1 cellular context compared by ENCODE assay signal in the genomic region with DNA sequence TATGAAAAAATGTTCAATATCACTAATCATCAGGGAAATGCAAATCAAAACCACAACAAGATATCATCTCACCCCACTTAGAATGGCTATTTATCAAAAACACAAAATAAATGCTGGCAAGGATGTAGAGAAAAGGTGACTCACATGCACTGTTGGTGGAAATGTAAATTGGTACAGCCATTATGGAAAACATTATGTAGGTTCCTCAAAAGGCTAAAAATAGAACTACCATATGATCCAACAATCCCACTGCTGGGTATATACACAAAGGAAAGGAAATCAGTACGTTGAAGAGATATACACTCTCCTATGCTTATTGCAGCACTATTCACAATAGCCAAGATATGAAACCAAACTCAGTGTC.
TF ChIP-seq lines count a peak whose summit lies in the region.

No MANE protein-coding gene starts in this region.

TF ChIP-seq in WTC11, 78 proteins besides CTCF, POLR2A, EP300 and RAD21 (continued from another document):
- TF ChIP-seq, protein P1, sequence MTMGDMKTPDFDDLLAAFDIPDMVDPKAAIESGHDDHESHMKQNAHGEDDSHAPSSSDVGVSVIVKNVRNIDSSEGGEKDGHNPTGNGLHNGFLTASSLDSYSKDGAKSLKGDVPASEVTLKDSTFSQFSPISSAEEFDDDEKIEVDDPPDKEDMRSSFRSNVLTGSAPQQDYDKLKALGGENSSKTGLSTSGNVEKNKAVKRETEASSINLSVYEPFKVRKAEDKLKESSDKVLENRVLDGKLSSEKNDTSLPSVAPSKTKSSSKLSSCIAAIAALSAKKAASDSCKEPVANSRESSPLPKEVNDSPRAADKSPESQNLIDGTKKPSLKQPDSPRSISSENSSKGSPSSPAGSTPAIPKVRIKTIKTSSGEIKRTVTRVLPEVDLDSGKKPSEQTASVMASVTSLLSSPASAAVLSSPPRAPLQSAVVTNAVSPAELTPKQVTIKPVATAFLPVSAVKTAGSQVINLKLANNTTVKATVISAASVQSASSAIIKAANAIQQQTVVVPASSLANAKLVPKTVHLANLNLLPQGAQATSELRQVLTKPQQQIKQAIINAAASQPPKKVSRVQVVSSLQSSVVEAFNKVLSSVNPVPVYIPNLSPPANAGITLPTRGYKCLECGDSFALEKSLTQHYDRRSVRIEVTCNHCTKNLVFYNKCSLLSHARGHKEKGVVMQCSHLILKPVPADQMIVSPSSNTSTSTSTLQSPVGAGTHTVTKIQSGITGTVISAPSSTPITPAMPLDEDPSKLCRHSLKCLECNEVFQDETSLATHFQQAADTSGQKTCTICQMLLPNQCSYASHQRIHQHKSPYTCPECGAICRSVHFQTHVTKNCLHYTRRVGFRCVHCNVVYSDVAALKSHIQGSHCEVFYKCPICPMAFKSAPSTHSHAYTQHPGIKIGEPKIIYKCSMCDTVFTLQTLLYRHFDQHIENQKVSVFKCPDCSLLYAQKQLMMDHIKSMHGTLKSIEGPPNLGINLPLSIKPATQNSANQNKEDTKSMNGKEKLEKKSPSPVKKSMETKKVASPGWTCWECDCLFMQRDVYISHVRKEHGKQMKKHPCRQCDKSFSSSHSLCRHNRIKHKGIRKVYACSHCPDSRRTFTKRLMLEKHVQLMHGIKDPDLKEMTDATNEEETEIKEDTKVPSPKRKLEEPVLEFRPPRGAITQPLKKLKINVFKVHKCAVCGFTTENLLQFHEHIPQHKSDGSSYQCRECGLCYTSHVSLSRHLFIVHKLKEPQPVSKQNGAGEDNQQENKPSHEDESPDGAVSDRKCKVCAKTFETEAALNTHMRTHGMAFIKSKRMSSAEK (CRISPR knock-in tag; IDR thresholded peaks at IDR 0.05; ENCODE audit: borderline replicate concordance) = no peak
- TF ChIP-seq IRF2 (CRISPR knock-in tag; IDR thresholded peaks at IDR 0.05; ENCODE audit: borderline replicate concordance, low read depth) (no peak), ZBTB21 (CRISPR knock-in tag; IDR thresholded peaks at IDR 0.05; ENCODE audit: borderline replicate concordance) (no peak), ESRRA (CRISPR knock-in tag; IDR thresholded peaks at IDR 0.05; ENCODE audit: borderline replicate concordance) (no peak), TEAD4 (CRISPR knock-in tag; IDR thresholded peaks at IDR 0.05) (no peak)
